Comparison of ENCODE assay signal across 24 cellular contexts in the genomic region with DNA sequence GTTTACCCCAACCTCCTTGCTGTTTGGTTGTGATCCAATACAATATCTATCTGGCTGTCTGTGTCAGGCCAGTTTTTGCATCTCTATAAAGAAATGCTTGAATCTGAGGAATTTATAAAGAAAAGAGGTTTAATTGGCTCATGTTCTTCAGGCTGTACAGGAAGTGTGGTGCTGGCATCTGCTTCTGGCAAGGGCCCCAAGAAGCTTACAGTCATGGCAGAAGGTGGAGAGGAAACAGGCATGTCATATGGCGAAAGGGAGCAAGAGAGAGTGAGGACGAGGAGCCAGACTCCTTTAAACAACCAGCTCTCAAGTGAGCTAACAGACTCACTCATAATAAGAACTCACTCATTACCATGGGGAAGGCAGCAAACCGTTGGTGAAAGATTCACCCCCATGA.
"Had no signal": no experiment of that assay in that cellular context is flagged by ENCODE, and none has a peak within 500 bp of the region (broad histone marks: within the 10 kb centered on the region; RNA-seq: fewer than 3 reads in every experiment).

No MANE protein-coding gene starts in this region.

- H3K27ac ChIP-seq: brain microvascular endothelial cell, colonic mucosa, VCaP had no signal

- H3K9me3 Mint-ChIP-seq: central memory CD8-positive, alpha-beta T cell had no signal

- H3K4me3 ChIP-seq: colonic mucosa, lung had no signal

- H3K36me3 Mint-ChIP-seq: activated naive CD8-positive, alpha-beta T cell treated with anti-CD3 and anti-CD28 coated beads for 36 hours had no signal

- H3K4me1 ChIP-seq: colonic mucosa had no signal

- H3K36me3 ChIP-seq: brain microvascular endothelial cell, colonic mucosa had no signal

- ATAC-seq: left lobe of liver had no signal

- H3K4me1 Mint-ChIP-seq: central memory CD8-positive, alpha-beta T cell had no signal

- H3K9me3 ChIP-seq: colonic mucosa had no signal

- H3K27me3 ChIP-seq: brain microvascular endothelial cell, colonic mucosa had no signal

- H3K4me3 Mint-ChIP-seq: activated naive CD8-positive, alpha-beta T cell treated with anti-CD3 and anti-CD28 coated beads for 36 hours; activated T-helper 1 cell treated with anti-CD3 and anti-CD28 coated beads, Interleukin-12 subunit alpha, Interleukin-12 subunit beta, Interleukin-2, Interleukin-4 antibody, amounts not matched to agents 30 ng/mL and 10 ng/mL and 1 ng/mL, durations not matched to agents 14 hours and 24 hours and 36 hours; central memory CD8-positive, alpha-beta T cell; nephron progenitor cell; T-helper 1 cell treated with Interleukin-12 subunit alpha and Interleukin-12 subunit beta and Interleukin-4 antibody, amounts not matched to agents 30 μg/mL and 1 μg/mL, for 36 hours had no signal

- DNase-seq: activated CD4-positive, alpha-beta T cell treated with anti-CD3 and anti-CD28 coated beads for 1 hour; activated CD4-positive, alpha-beta T cell treated with anti-CD3 and anti-CD28 coated beads, Interleukin-2, amount 50 U/mL, for 4 hours; activated naive CD4-positive, alpha-beta T cell; activated naive CD8-positive, alpha-beta T cell treated with anti-CD3 and anti-CD28 coated beads for 36 hours; activated T-cell treated with anti-CD3 and anti-CD28 coated beads for 4 hours; amniotic stem cell; brain microvascular endothelial cell; colonic mucosa; erythroblast; islet precursor cell; midbrain; nephron progenitor cell; occipital lobe; posterior cingulate gyrus; retina; stimulated activated CD4-positive, alpha-beta T cell treated with anti-CD3 and anti-CD28 coated beads, Interleukin-1b, Interleukin-23, amount 100 ng/mL, for 48 hours; stimulated activated CD8-positive, alpha-beta memory T cell treated with anti-CD3 and anti-CD28 coated beads, Interleukin-4, amount 100 ng/mL, for 48 hours; stimulated activated naive CD4-positive, alpha-beta T cell had no signal

- H3K27ac Mint-ChIP-seq: activated naive CD8-positive, alpha-beta T cell treated with anti-CD3 and anti-CD28 coated beads for 36 hours; activated T-helper 1 cell treated with anti-CD3 and anti-CD28 coated beads, Interleukin-12 subunit alpha, Interleukin-12 subunit beta, Interleukin-2, Interleukin-4 antibody, amounts not matched to agents 30 ng/mL and 10 ng/mL and 1 ng/mL, durations not matched to agents 14 hours and 24 hours and 36 hours; nephron progenitor cell; T-helper 1 cell treated with Interleukin-12 subunit alpha and Interleukin-12 subunit beta and Interleukin-4 antibody, amounts not matched to agents 30 μg/mL and 1 μg/mL, for 36 hours had no signal
